9 cellular contexts compared by ENCODE assay signal in the genomic region with DNA sequence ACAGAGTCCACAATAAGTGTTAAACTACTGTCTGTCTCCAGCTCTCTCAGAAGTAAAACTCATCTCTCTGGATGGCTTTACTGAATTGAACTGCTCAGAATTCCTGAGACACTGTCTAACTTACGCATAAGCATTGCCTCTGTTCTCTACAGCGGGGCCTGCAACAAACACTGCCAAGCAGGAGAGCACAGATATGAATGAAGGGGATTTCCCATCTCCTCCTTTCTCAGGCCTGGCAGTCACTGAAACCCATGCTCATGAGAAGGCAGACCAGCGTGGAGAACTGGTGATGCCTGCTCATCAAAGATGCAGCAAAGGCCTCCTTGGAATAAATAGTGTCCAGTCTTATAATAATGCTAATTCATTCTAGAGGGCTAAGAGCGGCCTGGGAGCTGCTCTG. TPM values are rescaled to one million over a fixed set of nuclear protein-coding genes. Genes with fewer than 3 reads are reported as not detected.
A peak's percentile ranks its signal among the peaks of the same experiment; 100 is the strongest.
DNase-seq lines count a peak whose midpoint lies in the region; ATAC-seq and TF ChIP-seq lines count a peak whose summit lies in the region.
"Had no signal": no experiment of that assay in that cellular context is flagged by ENCODE, and none has a peak within 500 bp of the region (broad histone marks: within the 10 kb centered on the region; RNA-seq: fewer than 3 reads in every experiment).

No MANE protein-coding gene starts in this region.

- H2AK5ac ChIP-seq in mesendoderm (ENCODE audit: low read length), result no peak overlapping the region

- H3K9ac ChIP-seq in smooth muscle cell (ENCODE audit: low read depth) (no peak overlapping the region), mesendoderm (ENCODE audit: low read length) (no peak overlapping the region)

- H4K5ac ChIP-seq in mesendoderm (ENCODE audit: low read length), result no peak overlapping the region

- DNase-seq in activated T-cell treated with anti-CD3 and anti-CD28 coated beads, Interleukin-2, amount 50 U/mL, for 1 hour, result peak; percentile 40
- DNase-seq in smooth muscle cell (lab: John Stamatoyannopoulos, UW; ENCODE audit: unreplicated experiment) (no peak), NCI-H2196 (lab: John Stamatoyannopoulos, UW; ENCODE audit: unreplicated experiment) (no peak), mesendoderm (no peak), retina (no peak)

- ATAC-seq in GM18868 (IDR thresholded peaks at IDR 0.05; ENCODE audit: unreplicated experiment) (peak; percentile 91), HG02798 (IDR thresholded peaks at IDR 0.05; ENCODE audit: poor library complexity, unreplicated experiment) (peak; percentile 81)

- no peak overlapping the region for H3K18ac ChIP-seq in mesendoderm (ENCODE audit: low read length)

- H3K27me3 ChIP-seq in smooth muscle cell (ENCODE audit: low read depth), result no peaks in the 10 kb centered on the region
- no peaks in the 10 kb centered on the region for H3K27me3 ChIP-seq in mesendoderm (ENCODE audit: insufficient read depth, low read length, poor library complexity)
- H3K27me3 ChIP-seq: cardiac muscle cell had no signal

- H3K4me2 ChIP-seq in smooth muscle cell (peak overlapping the region; percentile 3), mesendoderm (ENCODE audit: low read length) (no peak overlapping the region)

- H3K23ac ChIP-seq in mesendoderm (ENCODE audit: low read length), result no peak overlapping the region

- no peaks in the 10 kb centered on the region for H3K9me3 ChIP-seq in smooth muscle cell (replicated peaks; ENCODE audit: low read depth)

- peak overlapping the region; percentile 89 for H3K27ac ChIP-seq in smooth muscle cell (ENCODE audit: low read depth)
- H3K27ac ChIP-seq in mesendoderm (ENCODE audit: low read depth, low read length), result no peak overlapping the region
- H3K27ac ChIP-seq: cardiac muscle cell, SK-N-MC had no signal

- no peaks in the 10 kb centered on the region for H4K20me1 ChIP-seq in smooth muscle cell (ENCODE audit: low read depth)

- peak overlapping the region; percentile 23 for H2AFZ ChIP-seq in smooth muscle cell (ENCODE audit: low read depth)

- WGBS in smooth muscle cell (ENCODE audit: low lambda C conversion rate), result 35% methylated on average over 4 of the region's 4 CpGs
- no CpG with 5 or more reads among the region's 4 CpGs for WGBS in mesendoderm (ENCODE audit: extremely low coverage, insufficient coverage, low lambda C conversion rate)

- no peak overlapping the region for H4K8ac ChIP-seq in mesendoderm (ENCODE audit: low read depth, low read length)

- H2BK15ac ChIP-seq in mesendoderm (replicated peaks; ENCODE audit: low read depth), result no peak overlapping the region

- no peak overlapping the region for H3K4ac ChIP-seq in mesendoderm (ENCODE audit: low read depth, low read length)

- H3K79me2 ChIP-seq in smooth muscle cell (ENCODE audit: low read depth) (no peaks in the 10 kb centered on the region), mesendoderm (ENCODE audit: control insufficient read depth, insufficient read depth, low read length) (no peaks in the 10 kb centered on the region)

- no peak overlapping the region for H2BK5ac ChIP-seq in mesendoderm (ENCODE audit: low read length)

- H3K56ac ChIP-seq in mesendoderm (ENCODE audit: low read length), result no peak overlapping the region

- no peak overlapping the region for H2BK120ac ChIP-seq in mesendoderm (ENCODE audit: low read depth, low read length)

- no peaks in the 10 kb centered on the region for H3K79me1 ChIP-seq in mesendoderm (ENCODE audit: low read length)

- no peak for TF ChIP-seq CTCF in smooth muscle cell (IDR thresholded peaks at IDR 0.05; ENCODE audit: borderline replicate concordance, insufficient read depth, poor library complexity, severe bottlenecking)

- no peak overlapping the region for H3K4me3 ChIP-seq in smooth muscle cell
- H3K4me3 ChIP-seq in mesendoderm (ENCODE audit: low read length), result no peak overlapping the region
- H3K4me3 ChIP-seq: cardiac muscle cell, SK-N-MC had no signal

- no peaks in the 10 kb centered on the region for H3K36me3 ChIP-seq in smooth muscle cell (ENCODE audit: low read depth)
- H3K36me3 ChIP-seq in mesendoderm (ENCODE audit: control insufficient read depth, insufficient read depth, low read length), result no peaks in the 10 kb centered on the region
- H3K36me3 ChIP-seq: cardiac muscle cell had no signal

- H3K4me1 ChIP-seq in smooth muscle cell (ENCODE audit: low read depth) (peaks cover 14% of the 10 kb centered on the region), mesendoderm (ENCODE audit: control insufficient read depth, low read depth, low read length) (peaks cover 5% of the 10 kb centered on the region)

- peaks cover 7% of the 10 kb centered on the region for H3F3A ChIP-seq in smooth muscle cell (ENCODE audit: low read depth)

RNA-seq across cellular contexts. Expression of a gene that starts 10.3 kb away (rescaled TPM):
- 9.5 and 10.0 TPM in 2 replicates for total RNA-seq in smooth muscle cell
- polyA plus RNA-seq in smooth muscle cell, result 0.97 and 7.8 TPM in 2 replicates
- polyA plus RNA-seq in mesendoderm (2013, experiment 1 of 2), result 0.32 TPM
- polyA plus RNA-seq in mesendoderm (2013, experiment 2 of 2), result 0.42 TPM
